14 cellular contexts compared by ENCODE assay signal in genomic region chr7:26562841-26563240, GRCh38.
"Had no signal": no experiment of that assay in that cellular context is flagged by ENCODE, and none has a peak within 500 bp of the region (broad histone marks: within the 10 kb centered on the region; RNA-seq: fewer than 3 reads in every experiment).

No MANE protein-coding gene starts in this region.

- H3K9me3 ChIP-seq: ascending aorta, mucosa of descending colon, right atrium auricular region, tibial nerve, vagina had no signal

- H3K27me3 ChIP-seq: ascending aorta, right atrium auricular region, tibial nerve, vagina had no signal

- H3K36me3 Mint-ChIP-seq: naive thymus-derived CD8-positive, alpha-beta T cell had no signal

- H3K4me3 Mint-ChIP-seq: activated T-cell treated with anti-CD3 and anti-CD28 coated beads, Interleukin-2, amount 50 U/mL, for 72 hours had no signal

- H3K27ac Mint-ChIP-seq: activated T-cell treated with anti-CD3 and anti-CD28 coated beads, Interleukin-2, amount 50 U/mL, for 72 hours; naive thymus-derived CD8-positive, alpha-beta T cell had no signal

- H3K4me1 Mint-ChIP-seq: naive thymus-derived CD8-positive, alpha-beta T cell had no signal

- H3K4me1 ChIP-seq: ascending aorta, right atrium auricular region, tibial nerve, vagina had no signal

- H3K36me3 ChIP-seq: ascending aorta, right atrium auricular region, tibial nerve, vagina had no signal

- H3K4me3 ChIP-seq: ascending aorta, dorsolateral prefrontal cortex, mucosa of descending colon, right atrium auricular region, tibial nerve, vagina had no signal

- H3K27ac ChIP-seq: ascending aorta, dorsolateral prefrontal cortex, right atrium auricular region, tibial nerve, vagina had no signal

- DNase-seq: activated CD4-positive, alpha-beta T cell treated with anti-CD3 and anti-CD28 coated beads, Interleukin-2, amount 50 U/mL, for 4 hours; activated CD4-positive, CD25-positive, alpha-beta regulatory T cell treated with anti-CD3 and anti-CD28 coated beads, Interleukin-2, amount 50 U/mL, for 72 hours; activated T-cell treated with anti-CD3 and anti-CD28 coated beads, Interleukin-2, amount 50 U/mL, for 72 hours; dorsolateral prefrontal cortex; islet precursor cell; mammary epithelial cell; mucosa of descending colon; naive thymus-derived CD8-positive, alpha-beta T cell; nucleus accumbens; small intestine had no signal
